Comparison of ENCODE assay signal across 19 cellular contexts in genomic region chr18:27845897-27846296, GRCh38.
"Had no signal": no experiment of that assay in that cellular context is flagged by ENCODE, and none has a peak within 500 bp of the region (broad histone marks: within the 10 kb centered on the region; RNA-seq: fewer than 3 reads in every experiment).

No MANE protein-coding gene starts in this region.

- H3K4me3 ChIP-seq: ascending aorta, colonic mucosa, left lung, right atrium auricular region, skin epidermis, transverse colon, vagina had no signal

- H3K36me3 ChIP-seq: ascending aorta, colonic mucosa, left lung, right atrium auricular region, transverse colon, vagina had no signal

- H3K4me3 Mint-ChIP-seq: activated B cell treated with CpG ODN at 0.5 μM for 24 hours; activated CD4-positive, alpha-beta T cell treated with anti-CD3 and anti-CD28 coated beads, Interleukin-2, amount 10 ng/mL, durations not matched to agents 24 days and 14 days; naive thymus-derived CD8-positive, alpha-beta T cell had no signal

- H3K4me1 ChIP-seq: ascending aorta, colonic mucosa, left lung, right atrium auricular region, transverse colon, vagina had no signal

- H3K27me3 ChIP-seq: ascending aorta, colonic mucosa, left lung, right atrium auricular region, transverse colon, vagina had no signal

- H3K27me3 Mint-ChIP-seq: activated B cell treated with CpG ODN at 0.5 μM for 24 hours; activated CD4-positive, alpha-beta T cell treated with anti-CD3 and anti-CD28 coated beads, Interleukin-2, amount 10 ng/mL, durations not matched to agents 24 days and 14 days; naive thymus-derived CD8-positive, alpha-beta T cell had no signal

- DNase-seq: activated B cell treated with CpG ODN at 0.5 μM for 24 hours; activated CD4-positive, alpha-beta T cell treated with anti-CD3 and anti-CD28 coated beads, Interleukin-2, amount 10 ng/mL, durations not matched to agents 24 days and 14 days; activated CD8-positive, alpha-beta memory T cell treated with anti-CD3 and anti-CD28 coated beads for 24 hours; activated naive CD4-positive, alpha-beta T cell; caudate nucleus; colonic mucosa; left lung; naive thymus-derived CD8-positive, alpha-beta T cell; nucleus accumbens; posterior cingulate gyrus; stimulated activated CD4-positive, alpha-beta T cell treated with anti-CD3 and anti-CD28 coated beads, Interleukin-15, amount 100 ng/mL, for 24 hours; stimulated activated CD4-positive, alpha-beta T cell treated with anti-CD3 and anti-CD28 coated beads, Interleukin-4, amount 100 ng/mL, for 24 hours; stimulated activated naive CD4-positive, alpha-beta T cell treated with Interleukin-2 at 50 U/mL for 16 hours; substantia nigra; transverse colon had no signal

- H3K27ac ChIP-seq: ascending aorta, colonic mucosa, left lung, right atrium auricular region, skin epidermis, transverse colon, vagina had no signal

- ATAC-seq: left lung; naive thymus-derived CD8-positive, alpha-beta T cell had no signal

- H3K4me1 Mint-ChIP-seq: activated B cell treated with CpG ODN at 0.5 μM for 24 hours; activated CD4-positive, alpha-beta T cell treated with anti-CD3 and anti-CD28 coated beads, Interleukin-2, amount 10 ng/mL, durations not matched to agents 24 days and 14 days; naive thymus-derived CD8-positive, alpha-beta T cell had no signal

- H3K9me3 ChIP-seq: ascending aorta, colonic mucosa, right atrium auricular region, transverse colon, vagina had no signal

- H3K36me3 Mint-ChIP-seq: naive thymus-derived CD8-positive, alpha-beta T cell had no signal
